ENCODE assay signal across 17 cellular contexts in genomic region chr4:142367326-142368188, GRCh38.
DNase-seq lines count a peak whose midpoint lies in the region; ATAC-seq and TF ChIP-seq lines count a peak whose summit lies in the region.
"Had no signal": no experiment of that assay in that cellular context is flagged by ENCODE, and none has a peak within 500 bp of the region (broad histone marks: within the 10 kb centered on the region; RNA-seq: fewer than 3 reads in every experiment).

No MANE protein-coding gene starts in this region.

- no peaks in the 10 kb centered on the region for H4K20me1 ChIP-seq in IMR-90 (ENCODE audit: insufficient read depth, low read length)

- H3K9me3 ChIP-seq in CD4-positive, alpha-beta memory T cell (ENCODE audit: control insufficient read depth in 1 of 2, low read length in 2 of 2), result no peaks in the 10 kb centered on the region
- no peaks in the 10 kb centered on the region for H3K9me3 ChIP-seq in IMR-90 (ENCODE audit: control insufficient read depth, insufficient read depth, low read length)
- H3K9me3 ChIP-seq: BE2C, prostate gland, transverse colon had no signal

- no peak overlapping the region for H2BK20ac ChIP-seq in IMR-90 (ENCODE audit: low read depth, low read length)

- in situ Hi-C loops in IMR-90 (cut with MboI; ENCODE audit: low sequenced_read_pairs), result no loop called here

- intact Hi-C loops in CD4-positive, alpha-beta memory T cell (cut with micrococcal nuclease), result loop anchor here (1.0 kb wide), 1 partner anchor 10 kb away; no protein-coding TSS in a partner anchor
- intact Hi-C loops in IMR-90 (cut with micrococcal nuclease), result no loop called here
- intact Hi-C loops in activated CD4-positive, alpha-beta memory T cell treated with anti-CD3 and anti-CD28 coated beads for 36 hours (cut with micrococcal nuclease), result loop anchor here (1.0 to 10.0 kb wide), 3 partner anchors 8 to 817 kb away; partner anchors contain the start of gene USP38

- H3K18ac ChIP-seq in IMR-90 (ENCODE audit: low read depth, low read length), result peak overlapping the region; percentile 25

- no peak for DNase-seq in CD4-positive, alpha-beta memory T cell
- DNase-seq in IMR-90, result no peak
- DNase-seq in activated CD4-positive, alpha-beta memory T cell treated with anti-CD3 and anti-CD28 coated beads for 36 hours, result no peak
- peak; percentile 18 for DNase-seq in fibroblast of pulmonary artery (ENCODE audit: low read depth)
- no peak for DNase-seq in NCI-H1105 treated with DMSO at 0.1 percent for 48 hours (lab: John Stamatoyannopoulos, UW)
- no peak for DNase-seq in left lobe of liver (ENCODE audit: low spot score)
- DNase-seq: activated CD8-positive, alpha-beta memory T cell treated with anti-CD3 and anti-CD28 coated beads, Interleukin-2, amount 50 U/mL, for 48 hours; anterior cingulate cortex; BE2C; DMS153; naive B cell; NCI-H2029 treated with DMSO at 0.1 percent for 48 hours; small intestine; transverse colon had no signal

- H4K5ac ChIP-seq in IMR-90 (ENCODE audit: low read depth, low read length), result peak overlapping the region; percentile 23; the same call in 1 of the 2 replicates

- H3K4me3 ChIP-seq in CD4-positive, alpha-beta memory T cell (ENCODE audit: low read length in 2 of 2), result no peak overlapping the region
- H3K4me3 ChIP-seq in IMR-90 (ENCODE audit: insufficient read depth, low read depth, low read length), result no peak overlapping the region
- H3K4me3 ChIP-seq in fibroblast of pulmonary artery (replicated peaks; ENCODE audit: low read depth, low read length), result no peak overlapping the region
- H3K4me3 ChIP-seq: prostate gland, transverse colon had no signal

- no peak overlapping the region for H3K23ac ChIP-seq in IMR-90 (ENCODE audit: low read depth, low read length)

- no peak overlapping the region for H2AFZ ChIP-seq in IMR-90 (replicated peaks; ENCODE audit: low read length, poor library complexity)

- no peak overlapping the region for H3K9ac ChIP-seq in IMR-90 (ENCODE audit: low read depth, low read length)

- ATAC-seq in IMR-90 (ENCODE audit: low read depth), result no peak
- no peak for ATAC-seq in left lobe of liver
- ATAC-seq in HG02798 (IDR thresholded peaks at IDR 0.05; ENCODE audit: poor library complexity, unreplicated experiment), result no peak

- POLR2A ChIA-PET in CD4-positive, alpha-beta memory T cell (lab: Charles Lee; ENCODE audit: partially characterized antibody), result interaction anchor here (0.9 to 11.0 kb wide), 8 partner anchors 9 to 49 kb away, joined by 3 to 122 read pairs (median 7); no protein-coding TSS in a partner anchor
- POLR2A ChIA-PET in IMR-90 (lab: Charles Lee; ENCODE audit: unreplicated experiment), result no interaction called here
- POLR2A ChIA-PET in activated CD4-positive, alpha-beta memory T cell treated with anti-CD3 and anti-CD28 coated beads for 36 hours (lab: Charles Lee), result interaction anchor here (0.6 to 2.6 kb wide), 7 partner anchors 8 to 178 kb away, joined by 3 to 8 read pairs (median 4); no protein-coding TSS in a partner anchor

- H2BK120ac ChIP-seq in IMR-90 (ENCODE audit: low read depth, low read length), result no peak overlapping the region

- H3K27ac Mint-ChIP-seq in CD4-positive, alpha-beta memory T cell, result peak overlapping the region; percentile 17 to 91 (median 72)
- peak overlapping the region; percentile 73 for H3K27ac Mint-ChIP-seq in activated CD4-positive, alpha-beta memory T cell treated with anti-CD3 and anti-CD28 coated beads for 36 hours

- no peaks in the 10 kb centered on the region for H3K36me3 ChIP-seq in CD4-positive, alpha-beta memory T cell (ENCODE audit: insufficient read depth, low read length)
- H3K36me3 ChIP-seq in IMR-90 (ENCODE audit: control insufficient read depth, insufficient read depth, low read length), result no peaks in the 10 kb centered on the region
- H3K36me3 ChIP-seq: BE2C, prostate gland, transverse colon had no signal

- H2BK5ac ChIP-seq in IMR-90 (ENCODE audit: low read depth, low read length, poor library complexity, severe bottlenecking), result no peak overlapping the region

- CTCF ChIA-PET in CD4-positive, alpha-beta memory T cell (lab: Charles Lee; ENCODE audit: partially characterized antibody), result interaction anchor here (1.1 to 3.6 kb wide), 9 partner anchors 8 to 239 kb away, joined by 3 to 21 read pairs (median 4); no protein-coding TSS in a partner anchor
- CTCF ChIA-PET in IMR-90 (lab: Yijun Ruan, JAX), result interaction anchor here (0.5 to 1.6 kb wide), 4 partner anchors 13 to 593 kb away, joined by 3 to 6 read pairs (median 3); no protein-coding TSS in a partner anchor
- CTCF ChIA-PET in activated CD4-positive, alpha-beta memory T cell treated with anti-CD3 and anti-CD28 coated beads for 36 hours (lab: Charles Lee), result interaction anchor here (0.6 to 1.9 kb wide), 6 partner anchors 9 to 90 kb away, joined by 3 to 6 read pairs (median 4); no protein-coding TSS in a partner anchor

- no peak overlapping the region; the same call in 2 of the 3 replicates for H2BK15ac ChIP-seq in IMR-90 (ENCODE audit: low read depth, low read length)

- no peak for TF ChIP-seq RAD21 in IMR-90 (IDR thresholded peaks at IDR 0.05; ENCODE audit: low read length)

- H3K4me3 Mint-ChIP-seq in CD4-positive, alpha-beta memory T cell, result peak overlapping the region; percentile 37 to 78 (median 58)
- H3K4me3 Mint-ChIP-seq in activated CD4-positive, alpha-beta memory T cell treated with anti-CD3 and anti-CD28 coated beads for 36 hours, result peak overlapping the region; percentile 44
- H3K4me3 Mint-ChIP-seq: naive B cell had no signal

- no CpG with 5 or more reads among the region's 6 CpGs for WGBS in IMR-90 (ENCODE audit: extremely low coverage in 2 of 2, insufficient read length in 1 of 2), 2 experiments

- peak overlapping the region; percentile 48 for H3K27ac ChIP-seq in CD4-positive, alpha-beta memory T cell (ENCODE audit: low read depth, low read length)
- no peak overlapping the region for H3K27ac ChIP-seq in IMR-90 (ENCODE audit: insufficient read depth, low read length)
- H3K27ac ChIP-seq: prostate gland, transverse colon, VCaP had no signal

- no peak overlapping the region for H3K56ac ChIP-seq in IMR-90 (ENCODE audit: extremely low read depth, insufficient read depth, low read length)

- peaks cover 0 to under 1% (median 0%) of the 10 kb centered on the region in 8 donors for H3K9me3 Mint-ChIP-seq in CD4-positive, alpha-beta memory T cell
- peaks cover 7% of the 10 kb centered on the region for H3K9me3 Mint-ChIP-seq in activated CD4-positive, alpha-beta memory T cell treated with anti-CD3 and anti-CD28 coated beads for 36 hours

- dilution Hi-C loops in IMR-90 (cut with HindIII; ENCODE audit: low sequenced_read_pairs, unreplicated experiment), result no loop called here

- no peak overlapping the region for H4K91ac ChIP-seq in IMR-90 (ENCODE audit: insufficient read depth, low read depth, low read length)

- no peak overlapping the region for H2AK5ac ChIP-seq in IMR-90 (ENCODE audit: low read depth, low read length)

- no peak overlapping the region for H2AK9ac ChIP-seq in IMR-90 (replicated peaks; ENCODE audit: low read depth, low read length, poor library complexity)

- peaks cover 4 to 8% of the 10 kb centered on the region in 2 experiments; a peak in 1 of 4 replicates for H3K79me1 ChIP-seq in IMR-90 (ENCODE audit: low read depth in 1 of 2, low read length in 2 of 2)

- H3K9me1 ChIP-seq in IMR-90 (ENCODE audit: insufficient read depth, low read length), result 0 out of 2 replicates have a peak, but pooled peaks cover 3% of the 10 kb centered on the region

- no peaks in the 10 kb centered on the region for H3K27me3 Mint-ChIP-seq in CD4-positive, alpha-beta memory T cell
- H3K27me3 Mint-ChIP-seq in activated CD4-positive, alpha-beta memory T cell treated with anti-CD3 and anti-CD28 coated beads for 36 hours, result no peaks in the 10 kb centered on the region
- H3K27me3 Mint-ChIP-seq: naive B cell had no signal

- TF ChIP-seq POLR2A in IMR-90 (IDR thresholded peaks at IDR 0.05; ENCODE audit: low read depth, low read length), result no peak

- TF ChIP-seq CTCF in IMR-90 (conservative IDR thresholded peaks at IDR 0.05; ENCODE audit: low read depth, low read length), result no peak
- no peak for TF ChIP-seq CTCF in fibroblast of pulmonary artery (IDR thresholded peaks at IDR 0.05; ENCODE audit: low read length, missing control alignments)

- H3K36me3 Mint-ChIP-seq in CD4-positive, alpha-beta memory T cell, result peaks cover 34 to 37% of the 10 kb centered on the region in 2 donors
- H3K36me3 Mint-ChIP-seq in activated CD4-positive, alpha-beta memory T cell treated with anti-CD3 and anti-CD28 coated beads for 36 hours, result peaks cover 32% of the 10 kb centered on the region
- H3K36me3 Mint-ChIP-seq: naive B cell had no signal

- H3K4me1 ChIP-seq in CD4-positive, alpha-beta memory T cell (ENCODE audit: insufficient read depth, low read length), result peaks cover 92% of the 10 kb centered on the region
- H3K4me1 ChIP-seq in IMR-90 (ENCODE audit: control insufficient read depth, insufficient read depth, low read length), result peaks cover 12% of the 10 kb centered on the region
- H3K4me1 ChIP-seq: BE2C, prostate gland, transverse colon had no signal

- H4K8ac ChIP-seq in IMR-90 (ENCODE audit: low read depth in 2 of 2, low read length in 2 of 2), result no peak overlapping the region

- no TSS peak for BruUV-seq in IMR-90 (replicated peaks; lab: Mats Ljungman, UMichigan)

- no peak overlapping the region for H3K14ac ChIP-seq in IMR-90 (replicated peaks; ENCODE audit: low read depth, low read length)

- H3K4ac ChIP-seq in IMR-90 (ENCODE audit: low read depth, low read length), result no peak overlapping the region

- no peaks in the 10 kb centered on the region for H3K27me3 ChIP-seq in CD4-positive, alpha-beta memory T cell (ENCODE audit: insufficient read depth, low read length)
- H3K27me3 ChIP-seq in IMR-90 (ENCODE audit: control insufficient read depth, insufficient read depth, low read length), result no peaks in the 10 kb centered on the region
- H3K27me3 ChIP-seq: BE2C, transverse colon had no signal

- H3K4me1 Mint-ChIP-seq in CD4-positive, alpha-beta memory T cell, result peaks cover 71 to 86% (median 77%) of the 10 kb centered on the region in 4 donors
- H3K4me1 Mint-ChIP-seq in activated CD4-positive, alpha-beta memory T cell treated with anti-CD3 and anti-CD28 coated beads for 36 hours (ENCODE audit: low read depth), result peaks cover 75% of the 10 kb centered on the region
- H3K4me1 Mint-ChIP-seq: naive B cell had no signal

- H3K4me2 ChIP-seq in IMR-90 (ENCODE audit: low read depth, low read length), result no peak overlapping the region

TF ChIP-seq in IMR-90, 13 proteins besides CTCF, POLR2A, EP300 and RAD21:
- TF ChIP-seq RFX5 (IDR thresholded peaks at IDR 0.05; ENCODE audit: low read depth, low read length) (no peak), SMC3 (IDR thresholded peaks at IDR 0.05; ENCODE audit: low read depth, low read length) (no peak), CHD1 (IDR thresholded peaks at IDR 0.05; ENCODE audit: low read depth, low read length) (no peak), RCOR1 (IDR thresholded peaks at IDR 0.05; ENCODE audit: insufficient replicate concordance, low read length) (no peak), MAZ (IDR thresholded peaks at IDR 0.05; ENCODE audit: borderline replicate concordance, low read depth, low read length) (no peak), CEBPB (IDR thresholded peaks at IDR 0.05; ENCODE audit: low read depth, low read length) (no peak)
